In the genomic region with DNA sequence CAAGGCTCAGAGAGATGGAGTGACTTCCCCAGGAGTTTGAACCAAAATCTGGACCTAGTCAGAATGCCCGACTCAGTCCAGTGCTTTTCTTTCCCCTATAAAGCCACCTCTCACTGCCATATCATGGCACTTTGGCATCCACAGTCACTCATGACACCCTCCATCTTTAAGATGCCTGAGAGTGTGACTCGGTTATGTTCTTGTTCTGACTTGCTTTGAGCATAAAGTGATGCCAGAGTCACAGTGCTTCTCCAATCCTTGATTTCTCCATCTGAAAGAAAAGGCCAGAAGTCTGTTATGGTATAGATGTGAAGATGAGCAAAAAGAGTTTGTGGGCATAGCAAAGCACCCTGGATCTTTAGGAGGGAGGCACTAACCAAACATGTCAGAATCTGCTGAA, we compare ENCODE assay signal across 28 cellular contexts.
"Had no signal": no experiment of that assay in that cellular context is flagged by ENCODE, and none has a peak within 500 bp of the region (broad histone marks: within the 10 kb centered on the region; RNA-seq: fewer than 3 reads in every experiment).

No MANE protein-coding gene starts in this region.

- H3K9me3 Mint-ChIP-seq: natural killer cell; nephron; neural progenitor cell; stimulated activated naive B cell treated with anti-CD40 and anti-IgM and Interleukin-4, amounts not matched to agents 10 μg/mL and 1 μg/mL and 100 μg/mL, for 72 hours; stimulated activated naive CD8-positive, alpha-beta T cell treated with anti-CD3 and anti-CD28 coated beads, Interleukin-15, Interleukin-2, amounts not matched to agents 100 ng/mL and 50 ng/mL, for 24 hours had no signal

- H3K27me3 Mint-ChIP-seq: progenitor cell of endocrine pancreas; stimulated activated naive CD8-positive, alpha-beta T cell treated with anti-CD3 and anti-CD28 coated beads, Interleukin-15, Interleukin-2, amounts not matched to agents 100 ng/mL and 50 ng/mL, for 24 hours had no signal

- H3K9me3 ChIP-seq: ovary, psoas muscle, right lobe of liver, sigmoid colon, stomach, thoracic aorta, thyroid gland, tibial nerve, upper lobe of left lung, vagina had no signal

- DNase-seq: natural killer cell; occipital lobe; ovary; posterior cingulate gyrus; psoas muscle; right cardiac atrium; right lobe of liver; sigmoid colon; small intestine; stimulated activated CD4-positive, alpha-beta T cell treated with anti-CD3 and anti-CD28 coated beads, Interleukin-15, amount 100 ng/mL, for 24 hours; stimulated activated CD4-positive, alpha-beta T cell treated with anti-CD3 and anti-CD28 coated beads, Interleukin-2, amount 100 ng/mL, for 24 hours; stimulated activated CD4-positive, alpha-beta T cell treated with anti-CD3 and anti-CD28 coated beads, Interleukin-2, amount 100 ng/mL, for 48 hours; stimulated activated CD4-positive, alpha-beta T cell treated with anti-CD3 and anti-CD28 coated beads, Interleukin-4, amount 100 ng/mL, for 24 hours; stimulated activated naive B cell treated with anti-CD40 and anti-IgM and Interleukin-4, amounts not matched to agents 10 μg/mL and 1 μg/mL and 100 μg/mL, for 72 hours; stimulated activated naive CD4-positive, alpha-beta T cell treated with Interleukin-2 at 50 U/mL for 16 hours; stomach; thyroid gland; trophoblast cell; upper lobe of left lung had no signal

- H3K4me1 ChIP-seq: parathyroid adenoma, psoas muscle, right lobe of liver, sigmoid colon, stomach, thyroid gland, upper lobe of left lung, vagina had no signal

- H3K4me3 ChIP-seq: neural progenitor cell, ovary, psoas muscle, right lobe of liver, sigmoid colon, stomach, thoracic aorta, thyroid gland, tibial nerve, upper lobe of left lung, vagina had no signal

- H3K36me3 Mint-ChIP-seq: natural killer cell; neural progenitor cell; stimulated activated effector memory CD8-positive, alpha-beta T cell treated with anti-CD3 and anti-CD28 coated beads, Interleukin-12 subunit alpha, Interleukin-12 subunit beta, amount 100 ng/mL, for 72 hours; stimulated activated naive B cell treated with anti-CD40 and anti-IgM and Interleukin-4, amounts not matched to agents 10 μg/mL and 1 μg/mL and 100 μg/mL, for 72 hours had no signal

- H3K4me3 Mint-ChIP-seq: natural killer cell; nephron; neural progenitor cell; stimulated activated effector memory CD8-positive, alpha-beta T cell treated with anti-CD3 and anti-CD28 coated beads, Interleukin-12 subunit alpha, Interleukin-12 subunit beta, amount 100 ng/mL, for 72 hours; stimulated activated naive B cell treated with anti-CD40 and anti-IgM and Interleukin-4, amounts not matched to agents 10 μg/mL and 1 μg/mL and 100 μg/mL, for 72 hours; stimulated activated naive CD8-positive, alpha-beta T cell treated with anti-CD3 and anti-CD28 coated beads, Interleukin-15, Interleukin-2, amounts not matched to agents 100 ng/mL and 50 ng/mL, for 24 hours had no signal

- H3K4me1 Mint-ChIP-seq: natural killer cell; stimulated activated effector memory CD8-positive, alpha-beta T cell treated with anti-CD3 and anti-CD28 coated beads, Interleukin-12 subunit alpha, Interleukin-12 subunit beta, amount 100 ng/mL, for 72 hours; stimulated activated naive B cell treated with anti-CD40 and anti-IgM and Interleukin-4, amounts not matched to agents 10 μg/mL and 1 μg/mL and 100 μg/mL, for 72 hours had no signal

- ATAC-seq: natural killer cell; psoas muscle; right cardiac atrium; right lobe of liver; stimulated activated effector memory CD8-positive, alpha-beta T cell treated with anti-CD3 and anti-CD28 coated beads, Interleukin-12 subunit alpha, Interleukin-12 subunit beta, amount 100 ng/mL, for 72 hours; stimulated activated naive B cell treated with anti-CD40 and anti-IgM and Interleukin-4, amounts not matched to agents 10 μg/mL and 1 μg/mL and 100 μg/mL, for 72 hours had no signal

- H3K79me2 ChIP-seq: parathyroid adenoma had no signal

- H3K27me3 ChIP-seq: neural progenitor cell, ovary, right lobe of liver, sigmoid colon, stomach, thyroid gland, tibial nerve, upper lobe of left lung, vagina had no signal

- H2AFZ ChIP-seq: parathyroid adenoma had no signal

- H3K27ac ChIP-seq: neural progenitor cell, ovary, parathyroid adenoma, psoas muscle, right lobe of liver, sigmoid colon, stomach, thoracic aorta, thyroid gland, tibial nerve, upper lobe of left lung, vagina had no signal

- H3K27ac Mint-ChIP-seq: natural killer cell; nephron; neural progenitor cell; progenitor cell of endocrine pancreas; stimulated activated effector memory CD8-positive, alpha-beta T cell treated with anti-CD3 and anti-CD28 coated beads, Interleukin-12 subunit alpha, Interleukin-12 subunit beta, amount 100 ng/mL, for 72 hours; stimulated activated naive B cell treated with anti-CD40 and anti-IgM and Interleukin-4, amounts not matched to agents 10 μg/mL and 1 μg/mL and 100 μg/mL, for 72 hours; stimulated activated naive CD8-positive, alpha-beta T cell treated with anti-CD3 and anti-CD28 coated beads, Interleukin-15, Interleukin-2, amounts not matched to agents 100 ng/mL and 50 ng/mL, for 24 hours had no signal

- H3K36me3 ChIP-seq: neural progenitor cell, ovary, right lobe of liver, sigmoid colon, stomach, thoracic aorta, thyroid gland, tibial nerve, upper lobe of left lung, vagina had no signal

- H3K9ac ChIP-seq: neural progenitor cell, parathyroid adenoma had no signal
